ENCODE assay signal across 17 cellular contexts in genomic region chr9:136074706-136075105, GRCh38. TPM values are rescaled to one million over a fixed set of nuclear protein-coding genes. Genes with fewer than 3 reads are reported as not detected.
DNase-seq lines count a peak whose midpoint lies in the region; TF ChIP-seq lines count a peak whose summit lies in the region.
"Had no signal": no experiment of that assay in that cellular context is flagged by ENCODE, and none has a peak within 500 bp of the region (broad histone marks: within the 10 kb centered on the region; RNA-seq: fewer than 3 reads in every experiment).

No MANE protein-coding gene starts in this region.

- no peak overlapping the region for H3K4me3 ChIP-seq in BLaER1 treated with 17β-estradiol and CSF1 and Interleukin-3, amounts not matched to agents 10 nM and 100 nM
- H3K4me3 ChIP-seq in GM06990 (replicated peaks; ENCODE audit: low read depth, low read length) = no peak overlapping the region
- H3K4me3 ChIP-seq in esophagus muscularis mucosa = no peak overlapping the region
- H3K4me3 ChIP-seq in neutrophil (ENCODE audit: low read depth in 1 of 2, low read length in 1 of 2) = peak overlapping the region in 1 of 2 experiments; percentile 55
- no peak overlapping the region for H3K4me3 ChIP-seq in esophagus squamous epithelium
- H3K4me3 ChIP-seq: BLaER1 had no signal

- peaks cover 0 to 10% (median 0%) of the 10 kb centered on the region in 11 experiments; a peak in 3 of 22 replicates for H3K27me3 ChIP-seq in BLaER1 treated with 17β-estradiol and CSF1 and Interleukin-3, amounts not matched to agents 10 nM and 100 nM
- H3K27me3 ChIP-seq in GM06990 (replicated peaks; ENCODE audit: control insufficient read depth, insufficient read depth, low read length) (no peaks in the 10 kb centered on the region), esophagus muscularis mucosa (no peaks in the 10 kb centered on the region), neutrophil (no peaks in the 10 kb centered on the region), esophagus squamous epithelium (no peaks in the 10 kb centered on the region)
- H3K27me3 ChIP-seq: BLaER1 had no signal

- H3K4me2 ChIP-seq in BLaER1 treated with 17β-estradiol and CSF1 and Interleukin-3, amounts not matched to agents 10 nM and 100 nM = peak overlapping the region in 10 of 11 experiments; percentile 67 to 94 (median 79); a peak in 17 of 22 replicates

- peaks cover 0 to 37% (median 0%) of the 10 kb centered on the region in 11 experiments; a peak in 3 of 22 replicates for H3K36me3 ChIP-seq in BLaER1 treated with 17β-estradiol and CSF1 and Interleukin-3, amounts not matched to agents 10 nM and 100 nM
- H3K36me3 ChIP-seq in GM06990 (ENCODE audit: control insufficient read depth, insufficient read depth, low read length) = no peaks in the 10 kb centered on the region
- peaks cover 0 to 19% (median 7%) of the 10 kb centered on the region in 4 donors for H3K36me3 ChIP-seq in esophagus muscularis mucosa
- H3K36me3 ChIP-seq in neutrophil = peaks cover 9% of the 10 kb centered on the region
- H3K36me3 ChIP-seq in esophagus squamous epithelium = peaks cover 0 to 34% (median 0%) of the 10 kb centered on the region in 3 donors
- H3K36me3 ChIP-seq: BLaER1 had no signal

- no peak for TF ChIP-seq POLR2A in esophagus muscularis mucosa (IDR thresholded peaks at IDR 0.05; ENCODE audit: low read depth)
- no peak for TF ChIP-seq POLR2A in esophagus squamous epithelium (IDR thresholded peaks at IDR 0.05)

- intact Hi-C loops in esophagus muscularis mucosa (cut with DNase I) = no loop called here
- intact Hi-C loops in esophagus squamous epithelium (cut with DNase I) = no loop called here

- peaks cover 0 to 62% (median 0%) of the 10 kb centered on the region in 11 experiments; a peak in 6 of 22 replicates for H4K20me1 ChIP-seq in BLaER1 treated with 17β-estradiol and CSF1 and Interleukin-3, amounts not matched to agents 10 nM and 100 nM
- H4K20me1 ChIP-seq: BLaER1 had no signal

- H3K9me3 ChIP-seq in BLaER1 treated with 17β-estradiol and CSF1 and Interleukin-3, amounts not matched to agents 10 nM and 100 nM (replicated peaks in 1 of 11) = peaks cover 0 to 8% (median 3%) of the 10 kb centered on the region in 11 experiments; a peak in 14 of 22 replicates
- H3K9me3 ChIP-seq in esophagus muscularis mucosa (no peaks in the 10 kb centered on the region), neutrophil (no peaks in the 10 kb centered on the region), esophagus squamous epithelium (no peaks in the 10 kb centered on the region)

- peaks cover 23 to 52% (median 48%) of the 10 kb centered on the region in 10 experiments for H3K4me1 ChIP-seq in BLaER1 treated with 17β-estradiol and CSF1 and Interleukin-3, amounts not matched to agents 10 nM and 100 nM
- H3K4me1 ChIP-seq in esophagus muscularis mucosa (peaks cover 15 to 68% (median 60%) of the 10 kb centered on the region in 4 donors), neutrophil (ENCODE audit: control insufficient read depth in 1 of 2, insufficient read depth in 1 of 2, low read depth in 1 of 2, low read length in 1 of 2) (peaks cover 20 to 41% of the 10 kb centered on the region in 2 experiments), esophagus squamous epithelium (peaks cover 7 to 44% (median 14%) of the 10 kb centered on the region in 3 donors)

- DNase-seq in GM06990 (ENCODE audit: extremely low read depth, insufficient read length) (peak; percentile 0), esophagus muscularis mucosa (ENCODE audit: extremely low spot score) (no peak), AG20443 (ENCODE audit: low spot score) (no peak), DMS53 treated with DMSO at 0.1 percent for 48 hours (lab: John Stamatoyannopoulos, UW; ENCODE audit: unreplicated experiment) (no peak), esophagus squamous epithelium (lab: John Stamatoyannopoulos, UW) (no peak)
- DNase-seq: DMS153, GDM1, Kasumi-1, NCI-H1694, NCI-H2081, NCI-H2171 treated with DMSO at 0.1 percent for 48 hours, NCI-H526, OCI-M1, SIG-M5 had no signal

- TF ChIP-seq CTCF in GM06990 (IDR thresholded peaks at IDR 0.05; ENCODE audit: insufficient read depth, low read length, poor library complexity, severe bottlenecking) (no peak), esophagus muscularis mucosa (IDR thresholded peaks at IDR 0.05) (no peak), neutrophil (IDR thresholded peaks at IDR 0.05) (no peak), esophagus squamous epithelium (IDR thresholded peaks at IDR 0.05) (no peak)

- peak overlapping the region in 3 of 11 experiments; percentile 58 to 69 (median 67); a peak in 4 of 22 replicates for H3K9ac ChIP-seq in BLaER1 treated with 17β-estradiol and CSF1 and Interleukin-3, amounts not matched to agents 10 nM and 100 nM
- H3K9ac ChIP-seq: BLaER1 had no signal

- TF ChIP-seq EP300 in esophagus muscularis mucosa (IDR thresholded peaks at IDR 0.05) = no peak

- WGBS in esophagus muscularis mucosa = 87% methylated on average over 28 of the region's 28 CpGs
- 85 to 93% methylated on average over 5 to 7 of the region's 28 CpGs for WGBS in esophagus squamous epithelium, 2 donors

- peak overlapping the region in 3 of 11 experiments; percentile 74 to 76 (median 75); a peak in 4 of 22 replicates for H3K27ac ChIP-seq in BLaER1 treated with 17β-estradiol and CSF1 and Interleukin-3, amounts not matched to agents 10 nM and 100 nM
- H3K27ac ChIP-seq in esophagus muscularis mucosa (replicated peaks in 1 of 4) (peak overlapping the region in 3 of 4 donors; percentile 11 to 66 (median 42)), neutrophil (peak overlapping the region; percentile 85), esophagus squamous epithelium (no peak overlapping the region)
- H3K27ac ChIP-seq: BLaER1 had no signal

RNA-seq across cellular contexts. Expression of gene NACC2, which starts 20.4 kb away (rescaled TPM):
- 100 to 1,000 TPM in 3 of 4 donors, 10 to 100 TPM in 1; 93.8 to 192 (median 142) TPM for total RNA-seq in esophagus muscularis mucosa
- 10 to 100 TPM; 10.4 to 21.6 (median 12.8) TPM for total RNA-seq in esophagus squamous epithelium

RNA-seq across cellular contexts. Expression of gene TMEM250, which starts 44.0 kb away (rescaled TPM):
- total RNA-seq in esophagus muscularis mucosa (10 to 100 TPM; 33.6 to 77.6 (median 59.4) TPM), esophagus squamous epithelium (10 to 100 TPM; 34.3 to 59.4 (median 43.4) TPM)

Comparison
In these comparisons a context has a peak if more than half of its experiments do, and no peak if none do; other contexts are left out.
1. H3K27ac ChIP-seq: peak in esophagus muscularis mucosa (3 of 4) and neutrophil (single experiment); none in esophagus squamous epithelium (0 of 4).
2. RNA of gene NACC2, which starts 20.4 kb away (total RNA-seq): 93.8 to 192 TPM in esophagus muscularis mucosa; 10.4 to 21.6 TPM in esophagus squamous epithelium; every median in the first group is over 4 times any median in the second.